ENCODE assay signal across 20 cellular contexts in the genomic region with DNA sequence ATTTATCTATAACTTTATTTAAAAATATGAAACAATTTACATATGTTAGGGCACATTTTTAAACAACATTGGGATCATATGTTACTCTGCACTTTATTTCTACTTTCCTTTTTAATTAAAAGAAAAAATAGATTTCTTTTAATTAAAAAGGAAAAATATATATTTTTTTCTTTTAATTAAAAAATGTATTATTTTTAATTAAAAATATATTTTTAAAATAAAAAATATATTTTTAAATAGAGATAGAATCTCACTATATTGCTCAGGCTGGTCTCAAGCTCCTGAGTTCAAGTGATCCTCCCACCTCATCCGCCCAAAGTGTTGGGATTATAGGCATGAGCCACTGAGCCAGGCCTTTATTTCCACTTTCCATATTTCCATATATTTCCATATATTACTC. TPM values are rescaled to one million over a fixed set of nuclear protein-coding genes. Genes with fewer than 3 reads are reported as not detected.
A peak's percentile ranks its signal among the peaks of the same experiment; 100 is the strongest.
DNase-seq lines count a peak whose midpoint lies in the region; ATAC-seq, FAIRE-seq and TF ChIP-seq lines count a peak whose summit lies in the region.
"Had no signal": no experiment of that assay in that cellular context is flagged by ENCODE, and none has a peak within 500 bp of the region (broad histone marks: within the 10 kb centered on the region; RNA-seq: fewer than 3 reads in every experiment).

No MANE protein-coding gene starts in this region.

- in situ Hi-C loops in gastrocnemius medialis (cut with MboI; ENCODE audit: low sequenced_read_pairs in 4 of 4), result no loop called here

- no peak for DNase-seq in frontal cortex (ENCODE audit: low spot score in 2 of 2)
- no peak for DNase-seq in small intestine
- DNase-seq in AML-193 (lab: John Stamatoyannopoulos, UW), result no peak
- DNase-seq in NAMALWA (ENCODE audit: low spot score), result no peak
- no peak for DNase-seq in gastrocnemius medialis
- DNase-seq: 8988T; BE2C; C1 segment of cervical spinal cord; Caco-2; CD4-positive, CD25-positive, alpha-beta regulatory T cell; GDM1; GM23248; IMR-90 had no signal

- H3K4me1 ChIP-seq in small intestine (ENCODE audit: control insufficient read depth in 2 of 2, insufficient read depth in 1 of 2, low read depth in 1 of 2, low read length in 1 of 2), result no peaks in the 10 kb centered on the region
- peaks cover 3 to 15% of the 10 kb centered on the region in 2 donors for H3K4me1 ChIP-seq in gastrocnemius medialis
- H3K4me1 ChIP-seq: BE2C, Caco-2 had no signal

- TF ChIP-seq CTCF in gastrocnemius medialis (IDR thresholded peaks at IDR 0.05 in 4 of 5, conservative IDR thresholded peaks at IDR 0.05 in 1 of 5), result no peak

- WGBS in small intestine, 3 donors, result 93 to 100% (median 93%) methylated on average over 1 of the region's 1 CpG

- H3K27ac ChIP-seq in small intestine (ENCODE audit: low read depth in 1 of 2, low read length in 1 of 2) (no peak overlapping the region), gastrocnemius medialis (no peak overlapping the region)
- H3K27ac ChIP-seq: GM23248 had no signal

- no peak overlapping the region for H3K4me3 ChIP-seq in small intestine (ENCODE audit: low read depth in 1 of 2, low read length in 2 of 2)
- H3K4me3 ChIP-seq in gastrocnemius medialis, result no peak overlapping the region
- H3K4me3 ChIP-seq: GM23248, HAP-1 had no signal

- no peaks in the 10 kb centered on the region for H3K9me3 ChIP-seq in small intestine (ENCODE audit: control insufficient read depth, low read depth)
- H3K9me3 ChIP-seq in gastrocnemius medialis, result no peaks in the 10 kb centered on the region
- H3K9me3 ChIP-seq: BE2C, Caco-2, HAP-1 had no signal

- no peak for TF ChIP-seq POLR2A in gastrocnemius medialis (IDR thresholded peaks at IDR 0.05)

- ATAC-seq in gastrocnemius medialis, result no peak

- H3K27me3 ChIP-seq in small intestine (ENCODE audit: control insufficient read depth in 2 of 2, insufficient read depth in 2 of 2, low read length in 2 of 2), result no peaks in the 10 kb centered on the region
- H3K27me3 ChIP-seq in gastrocnemius medialis, result no peaks in the 10 kb centered on the region
- H3K27me3 ChIP-seq: BE2C had no signal

- H3K36me3 ChIP-seq in small intestine (ENCODE audit: control insufficient read depth in 2 of 2, insufficient read depth in 2 of 2, low read length in 2 of 2), result no peaks in the 10 kb centered on the region
- no peaks in the 10 kb centered on the region for H3K36me3 ChIP-seq in gastrocnemius medialis
- H3K36me3 ChIP-seq: BE2C, HAP-1 had no signal

- intact Hi-C loops in gastrocnemius medialis (cut with DNase I; ENCODE audit: low total_unique reads), result no loop called here

- FAIRE-seq in A204.1 (lab: Jason Lieb, UNC) (peak; percentile 91), TTC549 (lab: Jason Lieb, UNC) (peak; percentile 75), frontal cortex (lab: Jason Lieb, UNC) (peak; percentile 93), small intestine (lab: Jason Lieb, UNC) (peak; percentile 84)
- FAIRE-seq: D721Med, GM12892, GM18507, HTR-8/SVneo had no signal

RNA-seq across cellular contexts. Expression of gene WARS2, which starts 36.7 kb away (rescaled TPM):
- total RNA-seq in frontal cortex (9.0 TPM), gastrocnemius medialis (10 to 100 TPM in 1 of 4 donors, 1 to 10 TPM in 3; 5.8 to 16.5 (median 6.5) TPM)
- 10 to 100 TPM in 1 of 3 donors, 1 to 10 TPM in 2; 4.5 to 11.2 (median 4.6) TPM for polyA plus RNA-seq in small intestine
